ENCODE assay signal across 27 cellular contexts in the genomic region with DNA sequence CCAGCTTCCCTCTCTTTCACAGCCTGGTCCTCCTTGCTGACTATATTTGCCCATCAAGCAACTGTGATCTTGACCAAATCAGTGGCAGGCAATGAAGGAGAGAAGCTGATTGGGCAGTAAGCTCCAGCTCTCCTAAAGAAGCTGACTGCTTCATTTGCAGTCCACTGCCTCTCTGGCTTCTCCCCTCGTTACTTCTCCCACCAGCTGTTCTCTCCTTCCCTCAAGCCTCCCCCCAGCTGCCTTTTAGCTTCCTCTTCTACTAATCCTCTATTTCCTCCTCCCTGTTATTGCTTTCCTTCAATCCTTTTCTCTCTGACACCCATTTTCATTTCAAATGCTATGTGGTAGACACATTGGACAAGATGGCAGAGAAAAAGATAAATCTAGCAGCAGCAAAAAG.
"Had no signal": no experiment of that assay in that cellular context is flagged by ENCODE, and none has a peak within 500 bp of the region (broad histone marks: within the 10 kb centered on the region; RNA-seq: fewer than 3 reads in every experiment).

No MANE protein-coding gene starts in this region.

- H3K27ac ChIP-seq: esophagus squamous epithelium, heart right ventricle, left lung, prostate gland, sigmoid colon, spleen, testis, tibial nerve, upper lobe of right lung, uterus had no signal

- H3K4me3 ChIP-seq: esophagus squamous epithelium, heart right ventricle, left lung, prostate gland, sigmoid colon, spleen, testis, tibial nerve, upper lobe of right lung, uterus had no signal

- H3K36me3 Mint-ChIP-seq: naive thymus-derived CD4-positive, alpha-beta T cell; stimulated activated memory B cell treated with anti-CD40 and anti-IgM and Interleukin-4, amounts not matched to agents 10 μg/mL and 1 μg/mL and 100 μg/mL, for 72 hours had no signal

- H3K9me3 Mint-ChIP-seq: stimulated activated memory B cell treated with anti-CD40 and anti-IgM and Interleukin-4, amounts not matched to agents 10 μg/mL and 1 μg/mL and 100 μg/mL, for 72 hours had no signal

- H3K4me1 Mint-ChIP-seq: stimulated activated memory B cell treated with anti-CD40 and anti-IgM and Interleukin-4, amounts not matched to agents 10 μg/mL and 1 μg/mL and 100 μg/mL, for 72 hours had no signal

- H3K4me1 ChIP-seq: esophagus squamous epithelium, heart right ventricle, left lung, prostate gland, sigmoid colon, spleen, testis, tibial nerve, upper lobe of right lung, uterus had no signal

- H3K27ac Mint-ChIP-seq: effector memory CD8-positive, alpha-beta T cell; naive thymus-derived CD4-positive, alpha-beta T cell; nephron progenitor cell; stimulated activated memory B cell treated with anti-CD40 and anti-IgM and Interleukin-4, amounts not matched to agents 10 μg/mL and 1 μg/mL and 100 μg/mL, for 72 hours had no signal

- ATAC-seq: effector memory CD8-positive, alpha-beta T cell; heart right ventricle; left cardiac atrium; left lung; naive thymus-derived CD4-positive, alpha-beta T cell; right cardiac atrium; stimulated activated memory B cell treated with anti-CD40 and anti-IgM and Interleukin-4, amounts not matched to agents 10 μg/mL and 1 μg/mL and 100 μg/mL, for 72 hours; stimulated activated naive CD8-positive, alpha-beta T cell treated with anti-CD3 and anti-CD28 coated beads, Interleukin-15, Interleukin-2, amounts not matched to agents 100 U/mL and 50 U/mL, for 24 hours; upper lobe of right lung had no signal

- DNase-seq: cortex of kidney; effector memory CD8-positive, alpha-beta T cell; erythroblast; esophagus squamous epithelium; foreskin melanocyte; glutamatergic neuron; heart right ventricle; hippocampal formation; left cardiac atrium; left lung; mesenchymal stem cell; midbrain; naive thymus-derived CD4-positive, alpha-beta T cell; nephron progenitor cell; nucleus accumbens; right cardiac atrium; sigmoid colon; spleen; stimulated activated CD4-positive, alpha-beta T cell treated with anti-CD3 and anti-CD28 coated beads, Interleukin-4, amount 100 ng/mL, for 4 hours; stimulated activated naive CD8-positive, alpha-beta T cell treated with anti-CD3 and anti-CD28 coated beads, Interleukin-15, Interleukin-2, amounts not matched to agents 100 U/mL and 50 U/mL, for 24 hours; substantia nigra; testis; upper lobe of right lung; uterus had no signal

- H3K36me3 ChIP-seq: esophagus squamous epithelium, heart right ventricle, left lung, prostate gland, sigmoid colon, spleen, tibial nerve, upper lobe of right lung, uterus had no signal

- H3K27me3 ChIP-seq: esophagus squamous epithelium, heart right ventricle, left lung, sigmoid colon, spleen, testis, tibial nerve, upper lobe of right lung, uterus had no signal

- H3K9me3 ChIP-seq: esophagus squamous epithelium, heart right ventricle, left lung, prostate gland, spleen, testis, tibial nerve, upper lobe of right lung, uterus had no signal

- H3K4me3 Mint-ChIP-seq: effector memory CD8-positive, alpha-beta T cell; naive thymus-derived CD4-positive, alpha-beta T cell; nephron progenitor cell; stimulated activated memory B cell treated with anti-CD40 and anti-IgM and Interleukin-4, amounts not matched to agents 10 μg/mL and 1 μg/mL and 100 μg/mL, for 72 hours had no signal

- H3K27me3 Mint-ChIP-seq: effector memory CD8-positive, alpha-beta T cell; stimulated activated memory B cell treated with anti-CD40 and anti-IgM and Interleukin-4, amounts not matched to agents 10 μg/mL and 1 μg/mL and 100 μg/mL, for 72 hours had no signal
